Comparison of ENCODE assay signal across 35 cellular contexts in genomic region chr9:8643464-8643863, GRCh38.
"Had no signal": no experiment of that assay in that cellular context is flagged by ENCODE, and none has a peak within 500 bp of the region (broad histone marks: within the 10 kb centered on the region; RNA-seq: fewer than 3 reads in every experiment).

No MANE protein-coding gene starts in this region.

- H3K9me3 Mint-ChIP-seq: activated B cell treated with CpG ODN at 0.5 μM for 24 hours; activated naive CD4-positive, alpha-beta T cell treated with anti-CD3 and anti-CD28 coated beads for 36 hours; activated naive CD4-positive, alpha-beta T cell treated with anti-CD3 and anti-CD28 coated beads, Interleukin-2, amount 50 U/mL, for 72 hours; activated T-cell treated with anti-CD3 and anti-CD28 coated beads, Interleukin-2, amount 50 U/mL, for 4 hours; activated T-helper 1 cell treated with anti-CD3 and anti-CD28 coated beads, Interleukin-12 subunit alpha, Interleukin-12 subunit beta, Interleukin-2, Interleukin-4 antibody, amounts not matched to agents 30 ng/mL and 10 ng/mL and 1 ng/mL, durations not matched to agents 14 hours and 24 hours and 36 hours had no signal

- H3K36me3 ChIP-seq: ascending aorta, cardiac muscle cell, Peyer's patch had no signal

- H3K27me3 Mint-ChIP-seq: activated B cell treated with CpG ODN at 0.5 μM for 24 hours had no signal

- DNase-seq: activated B cell treated with CpG ODN at 0.5 μM for 24 hours; activated CD4-positive, alpha-beta T cell treated with anti-CD3 and anti-CD28 coated beads for 1 hour; activated CD4-positive, alpha-beta T cell treated with anti-CD3 and anti-CD28 coated beads for 48 hours; activated CD4-positive, alpha-beta T cell treated with anti-CD3 and anti-CD28 coated beads, Interleukin-2, amount 50 U/mL, for 48 hours; activated CD8-positive, alpha-beta memory T cell treated with anti-CD3 and anti-CD28 coated beads, Interleukin-2, amount 50 U/mL, for 4 hours; activated gamma-delta T cell treated with Interleukin-2 at 50 U/mL for 16 hours; activated naive CD4-positive, alpha-beta T cell treated with anti-CD3 and anti-CD28 coated beads for 36 hours; activated T-cell treated with anti-CD3 and anti-CD28 coated beads for 4 hours; activated T-cell treated with anti-CD3 and anti-CD28 coated beads, Interleukin-2, amount 50 U/mL, for 4 hours; amniotic stem cell; MM.1S; MV-4-11; NCI-H1092; NCI-H1436 treated with DMSO at 0.1 percent for 48 hours; NCI-H1694 treated with DMSO at 0.1 percent for 48 hours; NCI-H2029; NCI-H510A; NCI-H526; NCI-H748 treated with DMSO at 0.1 percent for 48 hours; NK-92 treated with Interleukin-12 subunit alpha and Interleukin-12 subunit beta, amount 100 ng/mL, for 24 hours; PC-3; RPMI8226; SIG-M5; SW 1271; T-helper 1 cell; T-helper 2 cell; T-helper 9 cell had no signal

- H3K27ac ChIP-seq: ascending aorta, cardiac muscle cell, KMS-11, Peyer's patch, VCaP had no signal

- H3K9me3 ChIP-seq: ascending aorta, Peyer's patch had no signal

- H3K4me1 Mint-ChIP-seq: activated B cell treated with CpG ODN at 0.5 μM for 24 hours had no signal

- H3K27ac Mint-ChIP-seq: activated B cell treated with CpG ODN at 0.5 μM for 24 hours; activated naive CD4-positive, alpha-beta T cell treated with anti-CD3 and anti-CD28 coated beads for 36 hours; activated naive CD4-positive, alpha-beta T cell treated with anti-CD3 and anti-CD28 coated beads, Interleukin-2, amount 50 U/mL, for 72 hours; activated T-helper 1 cell treated with anti-CD3 and anti-CD28 coated beads, Interleukin-12 subunit alpha, Interleukin-12 subunit beta, Interleukin-2, Interleukin-4 antibody, amounts not matched to agents 30 ng/mL and 10 ng/mL and 1 ng/mL, durations not matched to agents 14 hours and 24 hours and 36 hours had no signal

- H3K4me1 ChIP-seq: ascending aorta, Peyer's patch had no signal

- H3K4me3 Mint-ChIP-seq: activated B cell treated with CpG ODN at 0.5 μM for 24 hours; activated naive CD4-positive, alpha-beta T cell treated with anti-CD3 and anti-CD28 coated beads for 36 hours; activated T-cell treated with anti-CD3 and anti-CD28 coated beads, Interleukin-2, amount 50 U/mL, for 4 hours; activated T-helper 1 cell treated with anti-CD3 and anti-CD28 coated beads, Interleukin-12 subunit alpha, Interleukin-12 subunit beta, Interleukin-2, Interleukin-4 antibody, amounts not matched to agents 30 ng/mL and 10 ng/mL and 1 ng/mL, durations not matched to agents 14 hours and 24 hours and 36 hours had no signal

- H3K27me3 ChIP-seq: ascending aorta, cardiac muscle cell, Peyer's patch had no signal

- ATAC-seq: activated naive CD4-positive, alpha-beta T cell treated with anti-CD3 and anti-CD28 coated beads, Interleukin-2, amount 50 U/mL, for 72 hours; PC-3; SK-N-SH treated with all-trans-retinoic acid at 6 μM for 48 hours had no signal

- H3K4me3 ChIP-seq: ascending aorta, cardiac muscle cell, Peyer's patch had no signal

- H3K36me3 Mint-ChIP-seq: activated naive CD4-positive, alpha-beta T cell treated with anti-CD3 and anti-CD28 coated beads, Interleukin-2, amount 50 U/mL, for 72 hours had no signal
